21 cellular contexts compared by ENCODE assay signal in genomic region chr3:45858809-45859543, GRCh38. TPM values are rescaled to one million over a fixed set of nuclear protein-coding genes. Genes with fewer than 3 reads are reported as not detected.
"Had no signal": no experiment of that assay in that cellular context is flagged by ENCODE, and none has a peak within 500 bp of the region (broad histone marks: within the 10 kb centered on the region; RNA-seq: fewer than 3 reads in every experiment).

No MANE protein-coding gene starts in this region.

- H3K4me1 ChIP-seq: gastroesophageal sphincter, heart right ventricle, pancreas, tibial nerve, uterus had no signal

- H3K4me1 Mint-ChIP-seq: endodermal cell had no signal

- H3K27ac ChIP-seq: gastroesophageal sphincter, heart right ventricle, pancreas, tibial nerve, uterus had no signal

- ATAC-seq: activated CD8-positive, alpha-beta memory T cell treated with anti-CD3 and anti-CD28 coated beads, Interleukin-2, amount 10 ng/mL, durations not matched to agents 7 days and 5 days; gastroesophageal sphincter; heart right ventricle; left cardiac atrium; mucosa of descending colon; naive thymus-derived CD8-positive, alpha-beta T cell; pancreas; stimulated activated naive B cell treated with anti-CD40 and anti-IgM and Interleukin-4, amounts not matched to agents 10 μg/mL and 1 μg/mL and 100 μg/mL, for 72 hours had no signal

- DNase-seq: activated CD4-positive, alpha-beta T cell treated with anti-CD3 and anti-CD28 coated beads, Interleukin-2, amount 50 U/mL, for 48 hours; activated CD8-positive, alpha-beta memory T cell treated with anti-CD3 and anti-CD28 coated beads, Interleukin-2, amount 10 ng/mL, durations not matched to agents 7 days and 5 days; activated naive CD4-positive, alpha-beta T cell treated with anti-CD3 and anti-CD28 coated beads, Interleukin-2, amount 10 ng/mL, durations not matched to agents 7 days and 5 days; activated T-cell treated with anti-CD3 and anti-CD28 coated beads, Interleukin-2, amount 50 U/mL, for 1 hour; endodermal cell; heart right ventricle; left cardiac atrium; mucosa of descending colon; naive thymus-derived CD8-positive, alpha-beta T cell; pancreas; stimulated activated naive B cell treated with anti-CD40 and anti-IgM and Interleukin-4, amounts not matched to agents 10 μg/mL and 1 μg/mL and 100 μg/mL, for 72 hours; uterus had no signal

- H3K27me3 ChIP-seq: gastroesophageal sphincter, pancreas, tibial nerve, uterus had no signal

- H3K36me3 ChIP-seq: gastroesophageal sphincter, heart right ventricle, pancreas, tibial nerve, uterus had no signal

- H3K4me3 ChIP-seq: gastroesophageal sphincter, heart right ventricle, mucosa of descending colon, pancreas, tibial nerve, uterus had no signal

- H3K4me3 Mint-ChIP-seq: activated CD8-positive, alpha-beta memory T cell treated with anti-CD3 and anti-CD28 coated beads, Interleukin-2, amount 10 ng/mL, durations not matched to agents 7 days and 5 days; activated naive CD4-positive, alpha-beta T cell treated with anti-CD3 and anti-CD28 coated beads, Interleukin-2, amount 10 ng/mL, durations not matched to agents 7 days and 5 days; endodermal cell; T-helper 2 cell treated with Interferon-gamma antibody and Interleukin-4, amounts not matched to agents 5 μg/mL and 100 μg/mL, for 36 hours had no signal

- H3K27ac Mint-ChIP-seq: activated CD8-positive, alpha-beta memory T cell treated with anti-CD3 and anti-CD28 coated beads, Interleukin-2, amount 10 ng/mL, durations not matched to agents 7 days and 5 days; activated naive CD4-positive, alpha-beta T cell treated with anti-CD3 and anti-CD28 coated beads, Interleukin-2, amount 10 ng/mL, durations not matched to agents 7 days and 5 days; activated T-helper 2 cell treated with anti-CD3 and anti-CD28 coated beads, Interferon-gamma antibody, Interleukin-2, Interleukin-4, amounts not matched to agents 10 μg/mL and 5 μg/mL and 100 μg/mL, durations not matched to agents 14 hours and 24 hours and 36 hours; endodermal cell; stimulated activated naive B cell treated with anti-CD40 and anti-IgM and Interleukin-4, amounts not matched to agents 10 μg/mL and 1 μg/mL and 100 μg/mL, for 72 hours; T-helper 2 cell treated with Interferon-gamma antibody and Interleukin-4, amounts not matched to agents 5 μg/mL and 100 μg/mL, for 36 hours had no signal

- H3K9me3 ChIP-seq: mucosa of descending colon, pancreas had no signal

RNA-seq across cellular contexts. Expression of gene CCR9, which starts 27.4 kb away (rescaled TPM):
- total RNA-seq: activated T-helper 2 cell treated with anti-CD3 and anti-CD28 coated beads, Interferon-gamma antibody, Interleukin-2, Interleukin-4, amounts not matched to agents 10 μg/mL and 5 μg/mL and 100 μg/mL, durations not matched to agents 14 hours and 24 hours and 36 hours; astrocyte; bronchial epithelial cell; cerebellum; dermis microvascular lymphatic vessel endothelial cell; endodermal cell; gastroesophageal sphincter; heart right ventricle; left cardiac atrium; lung microvascular endothelial cell had no signal
- polyA plus RNA-seq: heart right ventricle, pancreas had no signal
